Comparison of ENCODE assay signal across 8 cellular contexts in genomic region chr20:3808141-3808479, GRCh38. TPM values are rescaled to one million over a fixed set of nuclear protein-coding genes. Genes with fewer than 3 reads are reported as not detected.
DNase-seq lines count a peak whose midpoint lies in the region; ATAC-seq and TF ChIP-seq lines count a peak whose summit lies in the region.

No MANE protein-coding gene starts in this region.

- H3K27ac ChIP-seq in foreskin keratinocyte: peak overlapping the region; percentile 97
- H3K27ac ChIP-seq in parathyroid adenoma: peak overlapping the region; percentile 89

- no peak overlapping the region for H3K4me3 Mint-ChIP-seq in T-helper 2 cell treated with Interferon-gamma antibody and Interleukin-4, amounts not matched to agents 5 μg/mL and 100 μg/mL, for 36 hours

- no peak overlapping the region for H3K9ac ChIP-seq in parathyroid adenoma

- TF ChIP-seq CTCF in foreskin keratinocyte (conservative IDR thresholded peaks at IDR 0.05) (no peak), parathyroid adenoma (IDR thresholded peaks at IDR 0.05) (no peak)

- H2AFZ ChIP-seq in parathyroid adenoma: peak overlapping the region; percentile 78

- peaks cover 57% of the 10 kb centered on the region for H3K36me3 Mint-ChIP-seq in T-helper 2 cell treated with Interferon-gamma antibody and Interleukin-4, amounts not matched to agents 5 μg/mL and 100 μg/mL, for 36 hours (ENCODE audit: low read depth)

- no peak for DNase-seq in T-helper 2 cell treated with Interferon-gamma antibody and Interleukin-4, amounts not matched to agents 5 μg/mL and 100 μg/mL, for 36 hours (ENCODE audit: low spot score)
- DNase-seq in T-helper 2 cell (no peak), T1000 (lab: John Stamatoyannopoulos, UW) (peak; percentile 62), foreskin keratinocyte (peak; percentile 63 to 84)
- DNase-seq in activated CD8-positive, alpha-beta memory T cell treated with anti-CD3 and anti-CD28 coated beads for 24 hours: no peak

- no peaks in the 10 kb centered on the region for H3K27me3 Mint-ChIP-seq in T-helper 2 cell treated with Interferon-gamma antibody and Interleukin-4, amounts not matched to agents 5 μg/mL and 100 μg/mL, for 36 hours (ENCODE audit: low read depth)

- peak overlapping the region; percentile 48 for H3K4me2 ChIP-seq in parathyroid adenoma (ENCODE audit: low read length)

- no peaks in the 10 kb centered on the region for H3K27me3 ChIP-seq in foreskin keratinocyte
- no peaks in the 10 kb centered on the region for H3K27me3 ChIP-seq in parathyroid adenoma (ENCODE audit: control insufficient read depth, insufficient read depth, low read length)

- peak overlapping the region; percentile 31 for H3K27ac Mint-ChIP-seq in T-helper 2 cell treated with Interferon-gamma antibody and Interleukin-4, amounts not matched to agents 5 μg/mL and 100 μg/mL, for 36 hours

- no peaks in the 10 kb centered on the region for H3K9me3 ChIP-seq in parathyroid adenoma (ENCODE audit: control insufficient read depth, low read length)

- H3K4me1 ChIP-seq in foreskin keratinocyte: peaks cover 42% of the 10 kb centered on the region
- H3K4me1 ChIP-seq in parathyroid adenoma: peaks cover 43% of the 10 kb centered on the region

- no peaks in the 10 kb centered on the region for H3K36me3 ChIP-seq in parathyroid adenoma (ENCODE audit: control insufficient read depth, insufficient read depth, low read length)

- H3K4me3 ChIP-seq in parathyroid adenoma (ENCODE audit: low read depth, low read length): peak overlapping the region; percentile 21

- H3K9me3 Mint-ChIP-seq in T-helper 2 cell treated with Interferon-gamma antibody and Interleukin-4, amounts not matched to agents 5 μg/mL and 100 μg/mL, for 36 hours: no peaks in the 10 kb centered on the region

- no peaks in the 10 kb centered on the region for H3K79me2 ChIP-seq in parathyroid adenoma

- H3K4me1 Mint-ChIP-seq in T-helper 2 cell treated with Interferon-gamma antibody and Interleukin-4, amounts not matched to agents 5 μg/mL and 100 μg/mL, for 36 hours (ENCODE audit: low read depth): peaks cover 62% of the 10 kb centered on the region

- ATAC-seq in foreskin keratinocyte: peak; percentile 9
- no peak for ATAC-seq in GM19397 (IDR thresholded peaks at IDR 0.05; ENCODE audit: unreplicated experiment)
- ATAC-seq in HG02981 (IDR thresholded peaks at IDR 0.05; ENCODE audit: unreplicated experiment): no peak

RNA-seq across cellular contexts. Expression of gene CDC25B, which starts 12.0 kb away (rescaled TPM):
- 58.4 and 69.9 TPM in 2 replicates for total RNA-seq in foreskin keratinocyte
- 47.5 and 64.1 TPM in 2 replicates for polyA plus RNA-seq in foreskin keratinocyte

RNA-seq across cellular contexts. Expression of gene AP5S1, which starts 12.2 kb away (rescaled TPM):
- 11.9 and 12.5 TPM in 2 replicates for total RNA-seq in foreskin keratinocyte
- polyA plus RNA-seq in foreskin keratinocyte: 10.2 and 10.8 TPM in 2 replicates

RNA-seq across cellular contexts. Expression of gene CENPB, which starts 21.6 kb away (rescaled TPM):
- total RNA-seq in foreskin keratinocyte: 79.5 and 79.9 TPM in 2 replicates
- polyA plus RNA-seq in foreskin keratinocyte: 67.2 and 68.9 TPM in 2 replicates

RNA-seq across cellular contexts. Expression of gene SPEF1, which starts 26.9 kb away (rescaled TPM):
- 0.14 and 0.17 TPM in 2 replicates for total RNA-seq in foreskin keratinocyte
- 0.14 and 0.16 TPM in 2 replicates for polyA plus RNA-seq in foreskin keratinocyte

RNA-seq across cellular contexts. Expression of gene MAVS, which starts 38.5 kb away (rescaled TPM):
- 20.4 and 22.0 TPM in 2 replicates for total RNA-seq in foreskin keratinocyte
- polyA plus RNA-seq in foreskin keratinocyte: 8.0 and 8.4 TPM in 2 replicates

Comparison
In these comparisons a context has a peak if more than half of its experiments do, and no peak if none do; other contexts are left out.
1. DNase-seq: peak in T1000 (single experiment) and foreskin keratinocyte (2 of 2); none in T-helper 2 cell treated with Interferon-gamma antibody and Interleukin-4, amounts not matched to agents 5 μg/mL and 100 μg/mL, for 36 hours (single experiment), T-helper 2 cell (0 of 5) and activated CD8-positive, alpha-beta memory T cell treated with anti-CD3 and anti-CD28 coated beads for 24 hours (single experiment).